In genomic region chr11:33643167-33643817, GRCh38 we compare ENCODE assay signal across 25 cellular contexts. TPM values are rescaled to one million over a fixed set of nuclear protein-coding genes. Genes with fewer than 3 reads are reported as not detected.
DNase-seq lines count a peak whose midpoint lies in the region; ATAC-seq and TF ChIP-seq lines count a peak whose summit lies in the region.
"Had no signal": no experiment of that assay in that cellular context is flagged by ENCODE, and none has a peak within 500 bp of the region (broad histone marks: within the 10 kb centered on the region; RNA-seq: fewer than 3 reads in every experiment).

No MANE protein-coding gene starts in this region.

- no peak overlapping the region for H3K4ac ChIP-seq in mesendoderm (ENCODE audit: low read depth, low read length)

- CTCF ChIA-PET in Calu3 (lab: Charles Lee), result interaction anchor here (0.6 to 1.6 kb wide), 2 partner anchors 67 to 99 kb away, joined by 3 read pairs; no protein-coding TSS in a partner anchor

- H2BK5ac ChIP-seq in mesendoderm (ENCODE audit: low read length), result no peak overlapping the region

- H3K79me1 ChIP-seq in mesendoderm (ENCODE audit: low read length), result no peaks in the 10 kb centered on the region

- TF ChIP-seq CTCF in Calu3 (IDR thresholded peaks at IDR 0.05; ENCODE audit: unreplicated experiment) (no peak), endodermal cell (conservative IDR thresholded peaks at IDR 0.05) (no peak)

- no peak overlapping the region for H2AK5ac ChIP-seq in mesendoderm (ENCODE audit: low read length)

- H3K27me3 Mint-ChIP-seq in Calu3 (ENCODE audit: unreplicated experiment) (no peaks in the 10 kb centered on the region), endodermal cell (ENCODE audit: insufficient read depth) (no peaks in the 10 kb centered on the region)

- DNase-seq in Calu3 (no peak), NCI-H69 (lab: John Stamatoyannopoulos, UW) (peak; percentile 78), endodermal cell (peak; percentile 41), left kidney (ENCODE audit: low read depth, low spot score) (peak; percentile 35), mesendoderm (no peak), A172 (ENCODE audit: low spot score) (no peak)
- no peak for DNase-seq in stimulated activated CD4-positive, alpha-beta T cell treated with anti-CD3 and anti-CD28 coated beads, Interleukin-4, amount 100 ng/mL, for 4 hours
- DNase-seq: CD4-positive, alpha-beta memory T cell; DMS53; Kasumi-1; MM.1S; NCI-H1092 treated with DMSO at 0.1 percent for 48 hours; NCI-H2081 treated with DMSO at 0.1 percent for 48 hours; NCI-H748 treated with DMSO at 0.1 percent for 48 hours; NK-92 treated with Interleukin-12 subunit alpha and Interleukin-12 subunit beta, amount 100 ng/mL, for 24 hours; RPMI8226; SIG-M5 had no signal

- no peaks in the 10 kb centered on the region for H3K27me3 ChIP-seq in endodermal cell (ENCODE audit: control insufficient read depth, insufficient read depth, low read length, poor library complexity, severe bottlenecking)
- H3K27me3 ChIP-seq in mesendoderm (ENCODE audit: insufficient read depth, low read length, poor library complexity), result no peaks in the 10 kb centered on the region
- H3K27me3 ChIP-seq: BLaER1 had no signal

- H3K4me3 Mint-ChIP-seq in Calu3 (ENCODE audit: low read depth, unreplicated experiment) (no peak overlapping the region), endodermal cell (no peak overlapping the region)
- H3K4me3 Mint-ChIP-seq: CD4-positive, alpha-beta memory T cell; IgD-negative memory B cell had no signal

- H3K4me2 ChIP-seq in mesendoderm (ENCODE audit: low read length), result no peak overlapping the region
- H3K4me2 ChIP-seq: BLaER1 had no signal

- H3K4me3 ChIP-seq in endodermal cell (ENCODE audit: low read length), result no peak overlapping the region
- H3K4me3 ChIP-seq in mesendoderm (ENCODE audit: low read length), result no peak overlapping the region
- H3K4me3 ChIP-seq: BLaER1, HAP-1 had no signal

- H3K56ac ChIP-seq in mesendoderm (ENCODE audit: low read length), result no peak overlapping the region

- no TSS peak for BruUV-seq in Calu3 (replicated peaks; lab: Mats Ljungman, UMichigan)

- H3K9me3 ChIP-seq in endodermal cell (ENCODE audit: control insufficient read depth, low read length), result peaks cover 3% of the 10 kb centered on the region
- H3K9me3 ChIP-seq: BLaER1 had no signal

- no peak overlapping the region for H3K9ac ChIP-seq in endodermal cell (ENCODE audit: extremely low read depth, low read length, poor library complexity, severe bottlenecking)
- no peak overlapping the region for H3K9ac ChIP-seq in mesendoderm (ENCODE audit: low read length)
- H3K9ac ChIP-seq: BLaER1 had no signal

- H3K36me3 ChIP-seq in endodermal cell (ENCODE audit: control insufficient read depth, insufficient read depth, low read length), result no peaks in the 10 kb centered on the region
- no peaks in the 10 kb centered on the region for H3K36me3 ChIP-seq in mesendoderm (ENCODE audit: control insufficient read depth, insufficient read depth, low read length)
- H3K36me3 ChIP-seq: BLaER1, HAP-1 had no signal

- no peak overlapping the region for H2BK15ac ChIP-seq in mesendoderm (replicated peaks; ENCODE audit: low read depth)

- no peaks in the 10 kb centered on the region for H3K4me1 ChIP-seq in endodermal cell (ENCODE audit: control insufficient read depth, insufficient read depth, low read length)
- H3K4me1 ChIP-seq in mesendoderm (ENCODE audit: control insufficient read depth, low read depth, low read length), result no peaks in the 10 kb centered on the region
- H3K4me1 ChIP-seq: BLaER1, HAP-1 had no signal

- H3K27ac ChIP-seq in endodermal cell (ENCODE audit: low read depth, low read length), result no peak overlapping the region
- H3K27ac ChIP-seq in mesendoderm (ENCODE audit: low read depth, low read length), result no peak overlapping the region
- H3K27ac ChIP-seq: BLaER1 had no signal

- no peaks in the 10 kb centered on the region for H3K79me2 ChIP-seq in mesendoderm (ENCODE audit: control insufficient read depth, insufficient read depth, low read length)

- H3K27ac Mint-ChIP-seq in Calu3 (ENCODE audit: unreplicated experiment) (peak overlapping the region; percentile 45), endodermal cell (no peak overlapping the region)
- H3K27ac Mint-ChIP-seq: CD4-positive, alpha-beta memory T cell; IgD-negative memory B cell had no signal

- no peaks in the 10 kb centered on the region for H3K9me3 Mint-ChIP-seq in Calu3 (ENCODE audit: low read depth, unreplicated experiment)
- H3K9me3 Mint-ChIP-seq in endodermal cell, result no peaks in the 10 kb centered on the region

- H3K4me1 Mint-ChIP-seq in Calu3 (ENCODE audit: low read depth, unreplicated experiment) (peaks cover 10% of the 10 kb centered on the region), endodermal cell (no peaks in the 10 kb centered on the region)
- H3K4me1 Mint-ChIP-seq: CD4-positive, alpha-beta memory T cell; IgD-negative memory B cell had no signal

- 71 to 80% methylated on average over 1 to 2 of the region's 3 CpGs for WGBS in endodermal cell (ENCODE audit: insufficient coverage in 1 of 2, insufficient read length in 1 of 2), 2 experiments
- WGBS in mesendoderm (ENCODE audit: extremely low coverage, insufficient coverage, low lambda C conversion rate), result no CpG with 5 or more reads among the region's 3 CpGs

- H2BK120ac ChIP-seq in mesendoderm (ENCODE audit: low read depth, low read length), result no peak overlapping the region

- H4K8ac ChIP-seq in mesendoderm (ENCODE audit: low read depth, low read length), result no peak overlapping the region

- ATAC-seq in HG03342 (IDR thresholded peaks at IDR 0.05; ENCODE audit: unreplicated experiment), result no peak
- ATAC-seq: SK-N-SH treated with all-trans-retinoic acid at 6 μM for 48 hours had no signal

- H3K18ac ChIP-seq in mesendoderm (ENCODE audit: low read length), result no peak overlapping the region

- H3K36me3 Mint-ChIP-seq in Calu3 (ENCODE audit: insufficient read depth, unreplicated experiment), result peaks cover 7% of the 10 kb centered on the region
- H3K36me3 Mint-ChIP-seq in endodermal cell (ENCODE audit: low read depth), result no peaks in the 10 kb centered on the region
- H3K36me3 Mint-ChIP-seq: CD4-positive, alpha-beta memory T cell; IgD-negative memory B cell had no signal

- intact Hi-C loops in Calu3 (cut with micrococcal nuclease; ENCODE audit: unreplicated experiment), result no loop called here

- H4K5ac ChIP-seq in mesendoderm (ENCODE audit: low read length), result no peak overlapping the region

- H3K23ac ChIP-seq in mesendoderm (ENCODE audit: low read length), result no peak overlapping the region

RNA-seq across cellular contexts. Expression of gene C11orf91, which starts 57.3 kb away (rescaled TPM):
- 5.8 and 7.6 TPM in 2 replicates for total RNA-seq in Calu3 (2022)
- total RNA-seq in endodermal cell, result 1 to 10 TPM in 1 of 2 donors, not detected in 1; 1.0 TPM
- polyA plus RNA-seq in endodermal cell (2013, experiment 1 of 2), result 0.89 TPM
- polyA plus RNA-seq in endodermal cell (2013, experiment 2 of 2), result 1.1 TPM
- polyA plus RNA-seq in mesendoderm (2013, experiment 1 of 2), result not detected
- 0.08 TPM for polyA plus RNA-seq in mesendoderm (2013, experiment 2 of 2)
- not detected in 2 replicates for total RNA-seq in A172 (2014; rRNA removed; shearing (Covaris generic))
- total RNA-seq: A673, NCI-H460, OCI-LY7 had no signal
- polyA plus RNA-seq: CD4-positive, alpha-beta memory T cell; IgD-negative memory B cell had no signal

Comparison
In these comparisons a context has a peak if more than half of its experiments do, and no peak if none do; other contexts are left out.
1. DNase-seq: peak in NCI-H69 (single experiment), endodermal cell (single experiment) and left kidney (single experiment); none in Calu3 (single experiment), stimulated activated CD4-positive, alpha-beta T cell treated with anti-CD3 and anti-CD28 coated beads, Interleukin-4, amount 100 ng/mL, for 4 hours (0 of 2), mesendoderm (single experiment) and A172 (single experiment).